In genomic region chr1:11803924-11804665, GRCh38 we compare ENCODE assay signal across 9 cellular contexts. TPM values are rescaled to one million over a fixed set of nuclear protein-coding genes. Genes with fewer than 3 reads are reported as not detected.
A peak's percentile ranks its signal among the peaks of the same experiment; 100 is the strongest.
DNase-seq lines count a peak whose midpoint lies in the region; ATAC-seq and TF ChIP-seq lines count a peak whose summit lies in the region.
"Not testable (repeated sequence)": the region's sequence is repeated elsewhere in the genome, so short reads cannot be mapped to it uniquely, and the experiment has no call there.
"Had no signal": no experiment of that assay in that cellular context is flagged by ENCODE, and none has a peak within 500 bp of the region (broad histone marks: within the 10 kb centered on the region; RNA-seq: fewer than 3 reads in every experiment).

No MANE protein-coding gene starts in this region.

- H3K27ac ChIP-seq in BLaER1 treated with 17β-estradiol and CSF1 and Interleukin-3, amounts not matched to agents 10 nM and 100 nM = peak overlapping the region in 10 of 11 experiments; percentile 12 to 94 (median 89); a peak in 19 of 22 replicates
- H3K27ac ChIP-seq in HUES64 (ENCODE audit: low read depth, low read length) = peak overlapping the region; percentile 87
- peak overlapping the region; percentile 97 to 99 for H3K27ac ChIP-seq in ascending aorta
- H3K27ac ChIP-seq in left lung = peak overlapping the region; percentile 95 to 99
- peak overlapping the region; percentile 88 for H3K27ac ChIP-seq in temporal lobe (ENCODE audit: low read depth, low read length)

- 85% methylated on average over 9 of the region's 9 CpGs for WGBS in HUES64

- intact Hi-C loops in ascending aorta (cut with DNase I) = loop anchor here (1.0 to 2.0 kb wide), 3 partner anchors 13 to 123 kb away; partner anchors contain the start of gene MAD2L2
- intact Hi-C loops in left lung (cut with DNase I) = not testable (repeated sequence)

- TF ChIP-seq CTCF in ascending aorta (IDR thresholded peaks at IDR 0.05); epithelial cell of proximal tubule (conservative IDR thresholded peaks at IDR 0.05; ENCODE audit: low read depth, low read length); left lung (IDR thresholded peaks at IDR 0.05); osteocyte (IDR thresholded peaks at IDR 0.05): not testable (repeated sequence)

- H3K4me3 Mint-ChIP-seq in T-helper 2 cell treated with Interferon-gamma antibody and Interleukin-4, amounts not matched to agents 5 μg/mL and 100 μg/mL, for 36 hours = peak overlapping the region; percentile 95
- peak overlapping the region; percentile 100 for H3K4me3 Mint-ChIP-seq in osteocyte (ENCODE audit: unreplicated experiment)

- H3K27me3 ChIP-seq in BLaER1 treated with 17β-estradiol and CSF1 and Interleukin-3, amounts not matched to agents 10 nM and 100 nM; HUES64 (ENCODE audit: insufficient read depth, low read length); ascending aorta; left lung: not testable (repeated sequence)

- peaks cover 22% of the 10 kb centered on the region for H3K36me3 Mint-ChIP-seq in T-helper 2 cell treated with Interferon-gamma antibody and Interleukin-4, amounts not matched to agents 5 μg/mL and 100 μg/mL, for 36 hours (ENCODE audit: low read depth)
- H3K36me3 Mint-ChIP-seq in osteocyte (ENCODE audit: unreplicated experiment) = peaks cover 21% of the 10 kb centered on the region

- not testable (repeated sequence) for H3K9me3 Mint-ChIP-seq in T-helper 2 cell treated with Interferon-gamma antibody and Interleukin-4, amounts not matched to agents 5 μg/mL and 100 μg/mL, for 36 hours; osteocyte (ENCODE audit: unreplicated experiment)

- not testable (repeated sequence) for ATAC-seq in left lung

- H3K27me3 Mint-ChIP-seq in T-helper 2 cell treated with Interferon-gamma antibody and Interleukin-4, amounts not matched to agents 5 μg/mL and 100 μg/mL, for 36 hours (ENCODE audit: low read depth); osteocyte (ENCODE audit: unreplicated experiment): not testable (repeated sequence)

- peak overlapping the region; percentile 94 to 99 (median 98) for H3K4me2 ChIP-seq in BLaER1 treated with 17β-estradiol and CSF1 and Interleukin-3, amounts not matched to agents 10 nM and 100 nM

- H3K4me1 ChIP-seq in BLaER1 treated with 17β-estradiol and CSF1 and Interleukin-3, amounts not matched to agents 10 nM and 100 nM = peaks cover 63 to 73% (median 68%) of the 10 kb centered on the region in 10 experiments
- peaks cover 15% of the 10 kb centered on the region for H3K4me1 ChIP-seq in HUES64 (ENCODE audit: insufficient read depth, low read length)
- H3K4me1 ChIP-seq in ascending aorta = peaks cover 11 to 26% of the 10 kb centered on the region in 2 donors
- peaks cover 26 to 75% of the 10 kb centered on the region in 2 donors for H3K4me1 ChIP-seq in left lung

- H3K4me1 Mint-ChIP-seq in T-helper 2 cell treated with Interferon-gamma antibody and Interleukin-4, amounts not matched to agents 5 μg/mL and 100 μg/mL, for 36 hours (ENCODE audit: low read depth) = peaks cover 49% of the 10 kb centered on the region
- peaks cover 62% of the 10 kb centered on the region for H3K4me1 Mint-ChIP-seq in osteocyte (ENCODE audit: unreplicated experiment)

- H4K20me1 ChIP-seq in BLaER1 treated with 17β-estradiol and CSF1 and Interleukin-3, amounts not matched to agents 10 nM and 100 nM = peaks cover 0 to 30% (median 9%) of the 10 kb centered on the region in 11 experiments; a peak in 10 of 22 replicates

- H3K9me3 ChIP-seq in BLaER1 treated with 17β-estradiol and CSF1 and Interleukin-3, amounts not matched to agents 10 nM and 100 nM (replicated peaks in 1 of 11); HUES64 (ENCODE audit: insufficient read depth, low read depth, low read length); ascending aorta; left lung: not testable (repeated sequence)

- H3K27ac Mint-ChIP-seq in T-helper 2 cell treated with Interferon-gamma antibody and Interleukin-4, amounts not matched to agents 5 μg/mL and 100 μg/mL, for 36 hours = peak overlapping the region; percentile 87
- H3K27ac Mint-ChIP-seq in osteocyte (ENCODE audit: unreplicated experiment) = peak overlapping the region; percentile 92

- H3K36me3 ChIP-seq in BLaER1 treated with 17β-estradiol and CSF1 and Interleukin-3, amounts not matched to agents 10 nM and 100 nM = peaks cover 29 to 52% (median 38%) of the 10 kb centered on the region in 11 experiments
- peaks cover 42% of the 10 kb centered on the region for H3K36me3 ChIP-seq in HUES64 (ENCODE audit: insufficient read depth, low read length)
- H3K36me3 ChIP-seq in ascending aorta = peaks cover 18 to 22% of the 10 kb centered on the region in 2 donors
- H3K36me3 ChIP-seq in left lung = peaks cover 0 to 27% of the 10 kb centered on the region in 2 donors

- DNase-seq in T-helper 2 cell treated with Interferon-gamma antibody and Interleukin-4, amounts not matched to agents 5 μg/mL and 100 μg/mL, for 36 hours (ENCODE audit: low spot score); ascending aorta (ENCODE audit: low spot score in 2 of 2); epithelial cell of proximal tubule (ENCODE audit: low read depth); left lung; osteocyte (ENCODE audit: extremely low spot score, unreplicated experiment): not testable (repeated sequence)

- H3K9ac ChIP-seq in BLaER1 treated with 17β-estradiol and CSF1 and Interleukin-3, amounts not matched to agents 10 nM and 100 nM = peak overlapping the region; percentile 81 to 96 (median 92)
- peak overlapping the region; percentile 29; the same call in 1 of the 2 replicates for H3K9ac ChIP-seq in HUES64 (ENCODE audit: low read depth, low read length)

- H3K4me3 ChIP-seq in BLaER1 treated with 17β-estradiol and CSF1 and Interleukin-3, amounts not matched to agents 10 nM and 100 nM = peak overlapping the region; percentile 48 to 97 (median 82)
- H3K4me3 ChIP-seq in HUES64 (ENCODE audit: low read length) = peak overlapping the region; percentile 86
- H3K4me3 ChIP-seq in ascending aorta = peak overlapping the region; percentile 85
- peak overlapping the region; percentile 84 for H3K4me3 ChIP-seq in epithelial cell of proximal tubule (ENCODE audit: low read depth, low read length)
- H3K4me3 ChIP-seq in left lung = peak overlapping the region; percentile 45 to 90

RNA-seq across cellular contexts. Expression of gene MTHFR, which starts 1.7 kb away (rescaled TPM):
- 9.0 TPM for polyA plus RNA-seq in HUES64 (2013, experiment 1 of 2)
- polyA plus RNA-seq in HUES64 (2013, experiment 2 of 2) = 9.3 TPM
- total RNA-seq in ascending aorta (48.4 TPM), epithelial cell of proximal tubule (4.1 and 6.2 TPM in 2 replicates), left lung (10 to 100 TPM; 34.2 to 44.5 TPM), osteocyte (30.5 and 33.2 TPM in 2 replicates), temporal lobe (20.7 TPM)

RNA-seq across cellular contexts. Expression of gene CLCN6, which starts 1.9 kb away (rescaled TPM):
- polyA plus RNA-seq in HUES64 (2013, experiment 1 of 2) = 18.6 TPM
- 16.7 TPM for polyA plus RNA-seq in HUES64 (2013, experiment 2 of 2)
- total RNA-seq in ascending aorta = 18.6 TPM
- 6.8 and 8.0 TPM in 2 replicates for total RNA-seq in epithelial cell of proximal tubule
- total RNA-seq in left lung = 10 to 100 TPM; 17.7 to 43.4 TPM
- total RNA-seq in osteocyte = 27.8 and 30.4 TPM in 2 replicates
- 17.2 TPM for total RNA-seq in temporal lobe

RNA-seq across cellular contexts. Expression of gene C1orf167, which starts 42.1 kb away (rescaled TPM):
- 0.85 TPM for polyA plus RNA-seq in HUES64 (2013, experiment 1 of 2)
- polyA plus RNA-seq in HUES64 (2013, experiment 2 of 2) = 0.76 TPM
- total RNA-seq in ascending aorta = not detected
- not detected in 2 replicates for total RNA-seq in epithelial cell of proximal tubule
- total RNA-seq in left lung = 10 to 100 TPM in 1 of 2 donors, 1 to 10 TPM in 1; 5.7 to 14.4 TPM
- not detected in 2 replicates for total RNA-seq in osteocyte
- total RNA-seq in temporal lobe = not detected
- total RNA-seq: frontal cortex had no signal

RNA-seq across cellular contexts. Expression of gene NPPA, which starts 43.5 kb away (rescaled TPM):
- polyA plus RNA-seq in HUES64 (2013, experiment 1 of 2) = not detected
- polyA plus RNA-seq in HUES64 (2013, experiment 2 of 2) = not detected
- total RNA-seq in ascending aorta (not detected), epithelial cell of proximal tubule (not detected in 2 replicates), left lung (1 to 10 TPM; 1.6 to 2.7 TPM), osteocyte (not detected in 2 replicates), temporal lobe (2.5 TPM)

RNA-seq across cellular contexts. Expression of gene NPPB, which starts 54.6 kb away (rescaled TPM):
- 1.4 TPM for polyA plus RNA-seq in HUES64 (2013, experiment 1 of 2)
- 1.8 TPM for polyA plus RNA-seq in HUES64 (2013, experiment 2 of 2)
- not detected for total RNA-seq in ascending aorta
- 1.2 and 3.5 TPM in 2 replicates for total RNA-seq in epithelial cell of proximal tubule
- total RNA-seq in left lung = not detected
- not detected in 2 replicates for total RNA-seq in osteocyte
- total RNA-seq in temporal lobe = not detected
